1 cellular context compared by ENCODE assay signal in genomic region chr2:479505-480161, GRCh38.
TF ChIP-seq lines count a peak whose summit lies in the region.

No MANE protein-coding gene starts in this region.

TF ChIP-seq in GM23338, 12 proteins besides CTCF, POLR2A, EP300 and RAD21 (continued from another document):
- TF ChIP-seq, protein P1, sequence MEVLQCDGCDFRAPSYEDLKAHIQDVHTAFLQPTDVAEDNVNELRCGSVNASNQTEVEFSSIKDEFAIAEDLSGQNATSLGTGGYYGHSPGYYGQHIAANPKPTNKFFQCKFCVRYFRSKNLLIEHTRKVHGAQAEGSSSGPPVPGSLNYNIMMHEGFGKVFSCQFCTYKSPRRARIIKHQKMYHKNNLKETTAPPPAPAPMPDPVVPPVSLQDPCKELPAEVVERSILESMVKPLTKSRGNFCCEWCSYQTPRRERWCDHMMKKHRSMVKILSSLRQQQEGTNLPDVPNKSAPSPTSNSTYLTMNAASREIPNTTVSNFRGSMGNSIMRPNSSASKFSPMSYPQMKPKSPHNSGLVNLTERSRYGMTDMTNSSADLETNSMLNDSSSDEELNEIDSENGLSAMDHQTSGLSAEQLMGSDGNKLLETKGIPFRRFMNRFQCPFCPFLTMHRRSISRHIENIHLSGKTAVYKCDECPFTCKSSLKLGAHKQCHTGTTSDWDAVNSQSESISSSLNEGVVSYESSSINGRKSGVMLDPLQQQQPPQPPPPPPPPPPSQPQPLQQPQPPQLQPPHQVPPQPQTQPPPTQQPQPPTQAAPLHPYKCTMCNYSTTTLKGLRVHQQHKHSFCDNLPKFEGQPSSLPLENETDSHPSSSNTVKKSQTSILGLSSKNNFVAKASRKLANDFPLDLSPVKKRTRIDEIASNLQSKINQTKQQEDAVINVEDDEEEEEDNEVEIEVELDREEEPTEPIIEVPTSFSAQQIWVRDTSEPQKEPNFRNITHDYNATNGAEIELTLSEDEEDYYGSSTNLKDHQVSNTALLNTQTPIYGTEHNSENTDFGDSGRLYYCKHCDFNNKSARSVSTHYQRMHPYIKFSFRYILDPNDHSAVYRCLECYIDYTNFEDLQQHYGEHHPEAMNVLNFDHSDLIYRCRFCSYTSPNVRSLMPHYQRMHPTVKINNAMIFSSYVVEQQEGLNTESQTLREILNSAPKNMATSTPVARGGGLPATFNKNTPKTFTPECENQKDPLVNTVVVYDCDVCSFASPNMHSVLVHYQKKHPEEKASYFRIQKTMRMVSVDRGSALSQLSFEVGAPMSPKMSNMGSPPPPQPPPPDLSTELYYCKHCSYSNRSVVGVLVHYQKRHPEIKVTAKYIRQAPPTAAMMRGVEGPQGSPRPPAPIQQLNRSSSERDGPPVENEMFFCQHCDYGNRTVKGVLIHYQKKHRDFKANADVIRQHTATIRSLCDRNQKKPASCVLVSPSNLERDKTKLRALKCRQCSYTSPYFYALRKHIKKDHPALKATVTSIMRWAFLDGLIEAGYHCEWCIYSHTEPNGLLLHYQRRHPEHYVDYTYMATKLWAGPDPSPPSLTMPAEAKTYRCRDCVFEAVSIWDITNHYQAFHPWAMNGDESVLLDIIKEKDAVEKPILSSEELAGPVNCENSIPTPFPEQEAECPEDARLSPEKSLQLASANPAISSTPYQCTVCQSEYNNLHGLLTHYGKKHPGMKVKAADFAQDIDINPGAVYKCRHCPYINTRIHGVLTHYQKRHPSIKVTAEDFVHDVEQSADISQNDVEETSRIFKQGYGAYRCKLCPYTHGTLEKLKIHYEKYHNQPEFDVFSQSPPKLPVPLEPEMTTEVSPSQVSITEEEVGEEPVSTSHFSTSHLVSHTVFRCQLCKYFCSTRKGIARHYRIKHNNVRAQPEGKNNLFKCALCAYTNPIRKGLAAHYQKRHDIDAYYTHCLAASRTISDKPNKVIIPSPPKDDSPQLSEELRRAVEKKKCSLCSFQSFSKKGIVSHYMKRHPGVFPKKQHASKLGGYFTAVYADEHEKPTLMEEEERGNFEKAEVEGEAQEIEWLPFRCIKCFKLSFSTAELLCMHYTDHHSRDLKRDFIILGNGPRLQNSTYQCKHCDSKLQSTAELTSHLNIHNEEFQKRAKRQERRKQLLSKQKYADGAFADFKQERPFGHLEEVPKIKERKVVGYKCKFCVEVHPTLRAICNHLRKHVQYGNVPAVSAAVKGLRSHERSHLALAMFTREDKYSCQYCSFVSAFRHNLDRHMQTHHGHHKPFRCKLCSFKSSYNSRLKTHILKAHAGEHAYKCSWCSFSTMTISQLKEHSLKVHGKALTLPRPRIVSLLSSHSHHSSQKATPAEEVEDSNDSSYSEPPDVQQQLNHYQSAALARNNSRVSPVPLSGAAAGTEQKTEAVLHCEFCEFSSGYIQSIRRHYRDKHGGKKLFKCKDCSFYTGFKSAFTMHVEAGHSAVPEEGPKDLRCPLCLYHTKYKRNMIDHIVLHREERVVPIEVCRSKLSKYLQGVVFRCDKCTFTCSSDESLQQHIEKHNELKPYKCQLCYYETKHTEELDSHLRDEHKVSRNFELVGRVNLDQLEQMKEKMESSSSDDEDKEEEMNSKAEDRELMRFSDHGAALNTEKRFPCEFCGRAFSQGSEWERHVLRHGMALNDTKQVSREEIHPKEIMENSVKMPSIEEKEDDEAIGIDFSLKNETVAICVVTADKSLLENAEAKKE (CRISPR knock-in tag; IDR thresholded peaks at IDR 0.05): no peak
- TF ChIP-seq, protein P2, sequence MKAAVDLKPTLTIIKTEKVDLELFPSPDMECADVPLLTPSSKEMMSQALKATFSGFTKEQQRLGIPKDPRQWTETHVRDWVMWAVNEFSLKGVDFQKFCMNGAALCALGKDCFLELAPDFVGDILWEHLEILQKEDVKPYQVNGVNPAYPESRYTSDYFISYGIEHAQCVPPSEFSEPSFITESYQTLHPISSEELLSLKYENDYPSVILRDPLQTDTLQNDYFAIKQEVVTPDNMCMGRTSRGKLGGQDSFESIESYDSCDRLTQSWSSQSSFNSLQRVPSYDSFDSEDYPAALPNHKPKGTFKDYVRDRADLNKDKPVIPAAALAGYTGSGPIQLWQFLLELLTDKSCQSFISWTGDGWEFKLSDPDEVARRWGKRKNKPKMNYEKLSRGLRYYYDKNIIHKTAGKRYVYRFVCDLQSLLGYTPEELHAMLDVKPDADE (IDR thresholded peaks at IDR 0.05): no peak
- TF ChIP-seq EZH2 (IDR thresholded peaks at IDR 0.05; ENCODE audit: low read depth, unreplicated experiment) (no peak), CREB1 (CRISPR knock-in tag; IDR thresholded peaks at IDR 0.05; ENCODE audit: low read depth) (no peak), ZNF331 (CRISPR knock-in tag; IDR thresholded peaks at IDR 0.05; ENCODE audit: low read depth) (no peak), JUNB (IDR thresholded peaks at IDR 0.05; ENCODE audit: unreplicated experiment) (no peak), NANOG (IDR thresholded peaks at IDR 0.05; ENCODE audit: borderline replicate concordance) (no peak)
- TF ChIP-seq, protein P3, sequence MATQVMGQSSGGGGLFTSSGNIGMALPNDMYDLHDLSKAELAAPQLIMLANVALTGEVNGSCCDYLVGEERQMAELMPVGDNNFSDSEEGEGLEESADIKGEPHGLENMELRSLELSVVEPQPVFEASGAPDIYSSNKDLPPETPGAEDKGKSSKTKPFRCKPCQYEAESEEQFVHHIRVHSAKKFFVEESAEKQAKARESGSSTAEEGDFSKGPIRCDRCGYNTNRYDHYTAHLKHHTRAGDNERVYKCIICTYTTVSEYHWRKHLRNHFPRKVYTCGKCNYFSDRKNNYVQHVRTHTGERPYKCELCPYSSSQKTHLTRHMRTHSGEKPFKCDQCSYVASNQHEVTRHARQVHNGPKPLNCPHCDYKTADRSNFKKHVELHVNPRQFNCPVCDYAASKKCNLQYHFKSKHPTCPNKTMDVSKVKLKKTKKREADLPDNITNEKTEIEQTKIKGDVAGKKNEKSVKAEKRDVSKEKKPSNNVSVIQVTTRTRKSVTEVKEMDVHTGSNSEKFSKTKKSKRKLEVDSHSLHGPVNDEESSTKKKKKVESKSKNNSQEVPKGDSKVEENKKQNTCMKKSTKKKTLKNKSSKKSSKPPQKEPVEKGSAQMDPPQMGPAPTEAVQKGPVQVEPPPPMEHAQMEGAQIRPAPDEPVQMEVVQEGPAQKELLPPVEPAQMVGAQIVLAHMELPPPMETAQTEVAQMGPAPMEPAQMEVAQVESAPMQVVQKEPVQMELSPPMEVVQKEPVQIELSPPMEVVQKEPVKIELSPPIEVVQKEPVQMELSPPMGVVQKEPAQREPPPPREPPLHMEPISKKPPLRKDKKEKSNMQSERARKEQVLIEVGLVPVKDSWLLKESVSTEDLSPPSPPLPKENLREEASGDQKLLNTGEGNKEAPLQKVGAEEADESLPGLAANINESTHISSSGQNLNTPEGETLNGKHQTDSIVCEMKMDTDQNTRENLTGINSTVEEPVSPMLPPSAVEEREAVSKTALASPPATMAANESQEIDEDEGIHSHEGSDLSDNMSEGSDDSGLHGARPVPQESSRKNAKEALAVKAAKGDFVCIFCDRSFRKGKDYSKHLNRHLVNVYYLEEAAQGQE (IDR thresholded peaks at IDR 0.05; ENCODE audit: unreplicated experiment): no peak
TF ChIP-seq in GM23338: peak in this region for 0.
